ENCODE assay signal across 21 cellular contexts in the genomic region with DNA sequence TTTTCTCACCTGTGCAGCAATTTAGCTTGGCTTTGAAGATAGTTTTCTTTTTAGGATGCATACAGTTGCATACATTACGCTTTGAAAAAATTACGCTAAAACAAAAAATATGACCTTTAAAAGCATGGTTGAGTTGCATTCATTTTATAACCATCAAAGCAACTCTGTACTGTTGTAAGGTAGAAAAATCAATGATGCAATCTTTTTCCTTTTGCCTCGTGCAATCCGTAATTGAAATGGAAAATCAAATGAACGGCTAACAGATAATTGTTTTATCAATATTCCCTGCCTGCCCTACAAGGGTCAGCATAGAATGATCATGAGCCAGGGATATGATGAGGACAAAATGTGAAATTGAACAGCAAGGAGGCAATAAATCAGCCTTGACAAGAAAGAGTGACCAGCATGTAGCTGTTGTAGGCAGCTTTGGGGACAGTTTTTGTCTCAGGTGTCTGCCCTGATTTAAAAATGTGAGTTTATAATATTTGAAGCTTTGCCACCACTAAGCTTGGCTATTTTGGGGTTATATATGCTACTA.
"Had no signal": no experiment of that assay in that cellular context is flagged by ENCODE, and none has a peak within 500 bp of the region (broad histone marks: within the 10 kb centered on the region; RNA-seq: fewer than 3 reads in every experiment).

No MANE protein-coding gene starts in this region.

- DNase-seq: activated B cell treated with CpG ODN at 0.5 μM for 24 hours; activated CD4-positive, alpha-beta T cell treated with anti-CD3 and anti-CD28 coated beads, Interleukin-2, amount 10 ng/mL, durations not matched to agents 24 days and 14 days; activated naive CD8-positive, alpha-beta T cell treated with anti-CD3 and anti-CD28 coated beads for 36 hours; amygdala; body of pancreas; effector CD4-positive, alpha-beta T cell; esophagus squamous epithelium; occipital lobe; right cardiac atrium; small intestine; stimulated activated CD4-positive, alpha-beta T cell treated with anti-CD3 and anti-CD28 coated beads, Interleukin-4, amount 100 ng/mL, for 4 hours; stimulated activated CD8-positive, alpha-beta memory T cell treated with anti-CD3 and anti-CD28 coated beads, Interleukin-4, amount 100 ng/mL, for 48 hours; stimulated activated naive CD4-positive, alpha-beta T cell treated with Interleukin-2 at 50 U/mL for 16 hours; substantia nigra; trophoblast cell had no signal

- H3K4me3 ChIP-seq: body of pancreas, coronary artery, esophagus squamous epithelium, hepatocyte, prostate gland had no signal

- H3K27ac Mint-ChIP-seq: activated B cell treated with CpG ODN at 0.5 μM for 24 hours; activated CD4-positive, alpha-beta T cell treated with anti-CD3 and anti-CD28 coated beads, Interleukin-2, amount 10 ng/mL, durations not matched to agents 24 days and 14 days; activated naive CD8-positive, alpha-beta T cell treated with anti-CD3 and anti-CD28 coated beads for 36 hours; nephron; T-helper 1 cell treated with Interleukin-12 subunit alpha and Interleukin-12 subunit beta and Interleukin-4 antibody, amounts not matched to agents 30 μg/mL and 1 μg/mL, for 36 hours had no signal

- H3K27me3 Mint-ChIP-seq: activated B cell treated with CpG ODN at 0.5 μM for 24 hours; activated naive CD8-positive, alpha-beta T cell treated with anti-CD3 and anti-CD28 coated beads for 36 hours; central memory CD8-positive, alpha-beta T cell had no signal

- H3K27me3 ChIP-seq: body of pancreas, esophagus squamous epithelium, hepatocyte had no signal

- H3K4me1 ChIP-seq: prostate gland had no signal

- H3K4me3 Mint-ChIP-seq: activated B cell treated with CpG ODN at 0.5 μM for 24 hours; activated CD4-positive, alpha-beta T cell treated with anti-CD3 and anti-CD28 coated beads, Interleukin-2, amount 10 ng/mL, durations not matched to agents 24 days and 14 days; activated naive CD8-positive, alpha-beta T cell treated with anti-CD3 and anti-CD28 coated beads for 36 hours; central memory CD8-positive, alpha-beta T cell; nephron; T-helper 1 cell treated with Interleukin-12 subunit alpha and Interleukin-12 subunit beta and Interleukin-4 antibody, amounts not matched to agents 30 μg/mL and 1 μg/mL, for 36 hours had no signal

- H3K27ac ChIP-seq: coronary artery, esophagus squamous epithelium, hepatocyte, prostate gland had no signal

- H3K36me3 ChIP-seq: esophagus squamous epithelium, prostate gland had no signal

- H3K9me3 ChIP-seq: body of pancreas, esophagus squamous epithelium, prostate gland had no signal

- ATAC-seq: body of pancreas, right cardiac atrium had no signal

- H3K4me1 Mint-ChIP-seq: activated CD4-positive, alpha-beta T cell treated with anti-CD3 and anti-CD28 coated beads, Interleukin-2, amount 10 ng/mL, durations not matched to agents 24 days and 14 days had no signal

- H3K9me3 Mint-ChIP-seq: activated B cell treated with CpG ODN at 0.5 μM for 24 hours; activated CD4-positive, alpha-beta T cell treated with anti-CD3 and anti-CD28 coated beads, Interleukin-2, amount 10 ng/mL, durations not matched to agents 24 days and 14 days; activated naive CD8-positive, alpha-beta T cell treated with anti-CD3 and anti-CD28 coated beads for 36 hours; central memory CD8-positive, alpha-beta T cell; nephron had no signal
